In the genomic region with DNA sequence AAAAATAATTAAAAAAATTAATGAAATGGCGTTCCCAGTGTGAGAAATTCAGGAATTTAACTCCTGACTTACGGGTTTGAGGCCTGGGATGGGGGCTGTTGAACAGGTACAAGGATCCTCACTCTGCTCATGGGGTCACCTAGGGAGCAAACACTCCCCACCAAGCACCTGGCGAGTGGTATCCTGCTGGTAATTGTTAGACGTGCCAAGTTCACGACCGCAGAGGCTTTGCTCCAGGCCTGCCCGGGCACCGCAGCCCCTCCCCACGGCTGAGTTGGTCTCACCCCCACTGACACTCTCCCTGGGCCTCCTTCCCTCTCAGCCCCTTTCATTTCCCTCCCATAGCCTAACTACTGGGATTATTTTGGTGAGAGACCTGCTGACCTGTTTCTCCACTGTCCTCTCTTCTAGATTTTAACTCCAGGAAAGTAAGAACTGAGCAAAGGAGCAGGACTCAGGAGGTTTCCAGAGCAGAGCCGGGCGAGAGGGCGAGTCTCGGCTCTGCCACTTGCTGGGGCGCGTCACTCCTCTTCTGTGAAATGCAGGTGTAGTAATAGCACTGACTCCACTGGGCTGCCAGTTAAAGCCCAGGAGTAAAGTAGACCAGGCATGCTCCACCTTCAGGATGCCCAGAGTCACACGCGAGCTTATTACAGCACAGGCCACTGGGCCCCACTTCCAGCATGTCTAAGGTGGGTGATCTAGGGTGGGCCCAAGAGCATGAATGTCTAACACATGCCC, we compare ENCODE assay signal across 1 cellular context.
TF ChIP-seq lines count a peak whose summit lies in the region.

No MANE protein-coding gene starts in this region.

TF ChIP-seq in H1, 55 proteins besides CTCF, POLR2A, EP300 and RAD21:
- TF ChIP-seq TBP (IDR thresholded peaks at IDR 0.05; ENCODE audit: low read depth, low read length): no peak
- TF ChIP-seq CBX8 (IDR thresholded peaks at IDR 0.05; ENCODE audit: borderline replicate concordance, low read depth, low read length): no peak
- no peak for TF ChIP-seq EZH2 (IDR thresholded peaks at IDR 0.05; ENCODE audit: low read depth, low read length, severe bottlenecking)
TF ChIP-seq in H1: peak in this region for 0.
